Comparison of ENCODE assay signal across 8 cellular contexts in the genomic region with DNA sequence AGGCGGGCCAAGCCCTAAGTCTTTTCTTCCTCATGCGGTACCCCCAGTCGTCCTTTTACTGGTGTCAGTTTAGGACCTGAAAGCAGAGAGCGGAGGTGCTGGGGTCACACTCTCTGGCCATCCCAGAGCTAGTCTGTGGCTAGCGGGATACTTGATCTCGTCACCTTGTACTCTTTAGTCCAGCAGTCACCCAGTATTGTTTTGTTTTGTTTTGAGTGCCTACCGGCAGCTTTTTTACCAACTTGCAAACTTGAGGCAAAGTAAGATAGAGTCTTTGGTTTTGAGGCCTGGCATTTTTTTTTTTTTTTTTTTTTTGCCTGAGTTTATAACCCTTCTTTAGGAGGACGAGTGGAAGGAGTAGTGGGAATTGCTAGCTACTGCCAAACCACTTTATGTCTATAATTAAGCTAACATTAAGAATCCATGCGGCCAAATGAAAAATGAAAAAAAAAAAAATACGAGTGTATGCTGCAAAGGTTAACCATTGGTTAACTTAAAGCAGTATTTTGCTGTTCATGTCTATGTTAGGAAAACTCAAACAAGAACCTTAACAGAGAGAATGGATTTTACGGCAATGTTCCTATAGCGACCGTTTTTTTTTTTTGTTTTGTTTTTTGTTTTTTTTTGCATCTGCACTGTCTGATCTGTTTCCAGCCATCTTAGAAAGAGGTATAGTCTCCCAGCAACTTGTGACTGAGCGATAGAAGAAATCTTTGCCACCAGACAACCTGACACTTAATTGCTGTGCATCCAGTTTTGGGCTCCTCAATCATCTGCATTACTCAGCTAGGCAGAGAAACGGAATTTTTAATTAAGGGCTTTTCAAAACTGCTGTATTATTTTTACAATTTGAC. TPM values are rescaled to one million over a fixed set of nuclear protein-coding genes. Genes with fewer than 3 reads are reported as not detected.
DNase-seq lines count a peak whose midpoint lies in the region; ATAC-seq and TF ChIP-seq lines count a peak whose summit lies in the region.

No MANE protein-coding gene starts in this region.

- H3K4me1 ChIP-seq in HUES64 (ENCODE audit: insufficient read depth, low read length) (peaks cover 32% of the 10 kb centered on the region), adrenal gland (replicated peaks in 1 of 2) (peaks cover 31 to 56% of the 10 kb centered on the region in 2 donors), iPS-20b (ENCODE audit: insufficient read depth, low read length) (peaks cover 14% of the 10 kb centered on the region), subcutaneous abdominal adipose tissue (ENCODE audit: control insufficient read depth in 5 of 5, insufficient read depth in 5 of 5, low read length in 5 of 5) (peaks cover 6 to 62% (median 57%) of the 10 kb centered on the region in 5 donors)

- intact Hi-C loops in adrenal gland (cut with DNase I): no loop called here

- DNase-seq in AG10803 (ENCODE audit: low read depth): peak; percentile 23
- DNase-seq in adrenal gland: no peak
- DNase-seq in NCI-H1436 treated with DMSO at 0.1 percent for 48 hours (lab: John Stamatoyannopoulos, UW): no peak
- no peak for DNase-seq in activated CD4-positive, alpha-beta T cell treated with anti-CD3 and anti-CD28 coated beads, Interleukin-2, amount 50 U/mL, for 48 hours

- H3K27ac ChIP-seq in HUES64 (ENCODE audit: low read depth, low read length): peak overlapping the region; percentile 98
- peak overlapping the region; percentile 82 to 99 (median 96) for H3K27ac ChIP-seq in adrenal gland
- peak overlapping the region; percentile 87 for H3K27ac ChIP-seq in iPS-20b (ENCODE audit: low read length)
- H3K27ac ChIP-seq in subcutaneous abdominal adipose tissue (ENCODE audit: low read depth, low read length): peak overlapping the region; percentile 95

- TF ChIP-seq CTCF in AG10803 (conservative IDR thresholded peaks at IDR 0.05; ENCODE audit: low read length) (no peak), adrenal gland (IDR thresholded peaks at IDR 0.05) (no peak)

- H3K36me3 ChIP-seq in HUES64 (ENCODE audit: insufficient read depth, low read length): peaks cover 6% of the 10 kb centered on the region; the same call in 1 of the 2 replicates
- no peaks in the 10 kb centered on the region for H3K36me3 ChIP-seq in adrenal gland (replicated peaks in 1 of 2)
- peaks cover 12% of the 10 kb centered on the region; the same call in 1 of the 2 replicates for H3K36me3 ChIP-seq in iPS-20b (ENCODE audit: insufficient read depth, low read depth, low read length)
- H3K36me3 ChIP-seq in subcutaneous abdominal adipose tissue (ENCODE audit: control insufficient read depth in 5 of 5, insufficient read depth in 5 of 5, low read length in 5 of 5): no peaks in the 10 kb centered on the region

- H3K9me3 ChIP-seq in HUES64 (ENCODE audit: insufficient read depth, low read depth, low read length): no peaks in the 10 kb centered on the region
- no peaks in the 10 kb centered on the region for H3K9me3 ChIP-seq in adrenal gland (replicated peaks in 1 of 3)
- H3K9me3 ChIP-seq in iPS-20b (ENCODE audit: insufficient read depth, low read depth, low read length): no peaks in the 10 kb centered on the region
- no peaks in the 10 kb centered on the region for H3K9me3 ChIP-seq in subcutaneous abdominal adipose tissue (ENCODE audit: control insufficient read depth in 5 of 5, low read length in 5 of 5)

- ATAC-seq in GM19372 (IDR thresholded peaks at IDR 0.05; ENCODE audit: low read depth, unreplicated experiment): peak; percentile 0

- H3K27me3 ChIP-seq in HUES64 (ENCODE audit: insufficient read depth, low read length) (no peaks in the 10 kb centered on the region), adrenal gland (no peaks in the 10 kb centered on the region), iPS-20b (ENCODE audit: insufficient read depth, low read length) (no peaks in the 10 kb centered on the region), subcutaneous abdominal adipose tissue (ENCODE audit: control insufficient read depth in 5 of 5, insufficient read depth in 4 of 5, low read length in 5 of 5) (peaks cover 0 to 2% (median 0%) of the 10 kb centered on the region in 5 donors)

- peak overlapping the region; percentile 90 for H3K4me3 ChIP-seq in AG10803 (ENCODE audit: low read length)
- peak overlapping the region; percentile 99 for H3K4me3 ChIP-seq in HUES64 (ENCODE audit: low read length)
- H3K4me3 ChIP-seq in adrenal gland: peak overlapping the region; percentile 19 to 93 (median 57)
- peak overlapping the region; percentile 87 for H3K4me3 ChIP-seq in iPS-20b (ENCODE audit: low read length)
- peak overlapping the region; percentile 93 to 96 (median 93) for H3K4me3 ChIP-seq in subcutaneous abdominal adipose tissue (ENCODE audit: low read depth in 1 of 5, low read length in 5 of 5)

- H3K9ac ChIP-seq in HUES64 (ENCODE audit: low read depth, low read length) (peak overlapping the region; percentile 98), iPS-20b (ENCODE audit: low read depth, low read length) (peak overlapping the region; percentile 97), subcutaneous abdominal adipose tissue (ENCODE audit: low read length in 5 of 5) (peak overlapping the region; percentile 65 to 99 (median 98))

- no peak for TF ChIP-seq POLR2A in adrenal gland (IDR thresholded peaks at IDR 0.05)

- WGBS in HUES64: 6% methylated on average over 14 of the region's 15 CpGs
- 1 to 3% (median 2%) methylated on average over 13 to 15 of the region's 15 CpGs for WGBS in adrenal gland, 4 donors

RNA-seq across cellular contexts. Expression of gene FAM217A, which starts 56.8 kb away (rescaled TPM):
- polyA plus RNA-seq in HUES64 (2013, experiment 1 of 2): not detected
- not detected for polyA plus RNA-seq in HUES64 (2013, experiment 2 of 2)
- total RNA-seq in adrenal gland: not detected
- not detected for polyA plus RNA-seq in adrenal gland
